1 cellular context compared by ENCODE assay signal in genomic region chr16:29265255-29265853, GRCh38.
TF ChIP-seq lines count a peak whose summit lies in the region.
"Not testable (repeated sequence)": the region's sequence is repeated elsewhere in the genome, so short reads cannot be mapped to it uniquely, and the experiment has no call there.

No MANE protein-coding gene starts in this region.

TF ChIP-seq in K562, 482 proteins besides CTCF, POLR2A, EP300 and RAD21 (continued from another document and continues in another):
- TF ChIP-seq VEZF1 (CRISPR knock-in tag; IDR thresholded peaks at IDR 0.05) (peak; percentile 69), MYC (IDR thresholded peaks at IDR 0.05; ENCODE audit: low read depth, low read length) (peak; percentile 28; the same call in 1 of the 2 replicates), TBL1XR1 (IDR thresholded peaks at IDR 0.05; ENCODE audit: low read length in 2 of 2) (0 out of 4 replicates have a peak, but pooled peaks of 1 of the 2 experiments have one; percentile 28), PBX2 (tag; conservative IDR thresholded peaks at IDR 0.05; ENCODE audit: low read depth) (0 out of 2 replicates have a peak, but pooled peaks have one; percentile 19), ATF3 (IDR thresholded peaks at IDR 0.05) (peak; percentile 95), BACH1 (tag; IDR thresholded peaks at IDR 0.05) (peak; percentile 32; the same call in 1 of the 2 replicates), SMARCA4 (IDR thresholded peaks at IDR 0.05) (peak; percentile 91), NFIC (IDR thresholded peaks at IDR 0.05) (peak; percentile 97), MLLT1 (IDR thresholded peaks at IDR 0.05) (peak in 1 of 2 experiments; percentile 98; a peak in 2 of 4 replicates), CBFA2T3 (IDR thresholded peaks at IDR 0.05) (0 out of 2 replicates have a peak, but pooled peaks have one; percentile 14), SMARCC2 (IDR thresholded peaks at IDR 0.05; ENCODE audit: low read depth) (peak; percentile 73; the same call in 1 of the 2 replicates), NRF1 (conservative IDR thresholded peaks at IDR 0.05 in 1 of 2, IDR thresholded peaks at IDR 0.05 in 1 of 2) (peak; percentile 12 to 46; a peak in 2 of 4 replicates), NR2C2 (tag; IDR thresholded peaks at IDR 0.05) (peak; percentile 55), CTBP1 (IDR thresholded peaks at IDR 0.05; ENCODE audit: borderline replicate concordance) (peak; percentile 61; the same call in 1 of the 2 replicates), ADNP (tag; IDR thresholded peaks at IDR 0.05) (0 out of 2 replicates have a peak, but pooled peaks have one; percentile 32), TFAP4 (CRISPR knock-in tag; IDR thresholded peaks at IDR 0.05; ENCODE audit: borderline replicate concordance) (peak; percentile 45; the same call in 1 of the 2 replicates), HMBOX1 (IDR thresholded peaks at IDR 0.05) (peak; percentile 85), FOSL1 (tag; conservative IDR thresholded peaks at IDR 0.05) (peak; percentile 93), KDM1A (IDR thresholded peaks at IDR 0.05) (peak; percentile 59 to 69; a peak in 3 of 4 replicates), CREM (IDR thresholded peaks at IDR 0.05; ENCODE audit: low read depth) (0 out of 2 replicates have a peak, but pooled peaks have one; percentile 34), LEF1 (IDR thresholded peaks at IDR 0.05) (0 out of 2 replicates have a peak, but pooled peaks have one; percentile 50), NCOR1 (IDR thresholded peaks at IDR 0.05) (peak; percentile 64), HDAC8 (tag; IDR thresholded peaks at IDR 0.05) (0 out of 2 replicates have a peak, but pooled peaks have one; percentile 31), JUN (IDR thresholded peaks at IDR 0.05; ENCODE audit: borderline replicate concordance, low read depth, low read length) (peak; percentile 70; the same call in 1 of the 2 replicates), JUN (CRISPR knock-in tag; IDR thresholded peaks at IDR 0.05; ENCODE audit: borderline replicate concordance) (peak; percentile 30; the same call in 1 of the 2 replicates), ESRRA (IDR thresholded peaks at IDR 0.05; ENCODE audit: borderline replicate concordance, low read depth) (peak; percentile 91), TOE1 (IDR thresholded peaks at IDR 0.05; ENCODE audit: borderline replicate concordance) (peak; percentile 38; the same call in 1 of the 2 replicates), RCOR1 (IDR thresholded peaks at IDR 0.05; ENCODE audit: borderline replicate concordance in 1 of 2, low read depth in 2 of 2, low read length in 2 of 2) (peak in 1 of 2 experiments; percentile 63; a peak in 2 of 4 replicates), ARID1B (IDR thresholded peaks at IDR 0.05) (peak; percentile 83), ETV1 (tag; conservative IDR thresholded peaks at IDR 0.05; ENCODE audit: low read depth) (peak; percentile 85), NCOA1 (IDR thresholded peaks at IDR 0.05; ENCODE audit: low read depth) (peak; percentile 36; the same call in 1 of the 2 replicates), NEUROD1 (IDR thresholded peaks at IDR 0.05; ENCODE audit: borderline replicate concordance, low read depth, low read length, partially characterized antibody) (peak; percentile 22), JUND (IDR thresholded peaks at IDR 0.05; ENCODE audit: borderline replicate concordance, low read depth, low read length) (peak; percentile 74), JUND (tag; IDR thresholded peaks at IDR 0.05; ENCODE audit: borderline replicate concordance, low read depth, low read length) (peak; percentile 68; the same call in 1 of the 3 replicates), SMARCE1 (IDR thresholded peaks at IDR 0.05) (peak; percentile 89), SRF (CRISPR knock-in tag; IDR thresholded peaks at IDR 0.05) (peak in 1 of 2 experiments; percentile 63; a peak in 1 of 4 replicates), L3MBTL2 (IDR thresholded peaks at IDR 0.05) (peak; percentile 74), DPF2 (IDR thresholded peaks at IDR 0.05) (peak; percentile 91), ZNF23 (CRISPR knock-in tag; IDR thresholded peaks at IDR 0.05) (peak; percentile 94), RBFOX2 (IDR thresholded peaks at IDR 0.05; ENCODE audit: low read depth, low read length) (peak; percentile 53), MTA3 (IDR thresholded peaks at IDR 0.05; ENCODE audit: borderline replicate concordance) (peak; percentile 56; the same call in 1 of the 2 replicates), HDAC3 (IDR thresholded peaks at IDR 0.05; ENCODE audit: borderline replicate concordance, partially characterized antibody) (peak; percentile 47), HDAC2 (IDR thresholded peaks at IDR 0.05) (peak; percentile 46; the same call in 1 of the 2 replicates), ZNF175 (CRISPR knock-in tag; IDR thresholded peaks at IDR 0.05; ENCODE audit: low read depth) (0 out of 2 replicates have a peak, but pooled peaks have one; percentile 59), MEIS2 (IDR thresholded peaks at IDR 0.05; ENCODE audit: partially characterized antibody) (peak; percentile 78)
- TF ChIP-seq MYC (CRISPR knock-in tag; IDR thresholded peaks at IDR 0.05; ENCODE audit: borderline replicate concordance, low read depth); PBX2 (CRISPR knock-in tag; IDR thresholded peaks at IDR 0.05; ENCODE audit: low read depth); ATF3 (CRISPR knock-in tag; conservative IDR thresholded peaks at IDR 0.05); NR2C2 (CRISPR knock-in tag; IDR thresholded peaks at IDR 0.05); TOE1 (CRISPR knock-in tag; IDR thresholded peaks at IDR 0.05; ENCODE audit: borderline replicate concordance, low read depth): not testable (repeated sequence)
- TF ChIP-seq, protein P1, sequence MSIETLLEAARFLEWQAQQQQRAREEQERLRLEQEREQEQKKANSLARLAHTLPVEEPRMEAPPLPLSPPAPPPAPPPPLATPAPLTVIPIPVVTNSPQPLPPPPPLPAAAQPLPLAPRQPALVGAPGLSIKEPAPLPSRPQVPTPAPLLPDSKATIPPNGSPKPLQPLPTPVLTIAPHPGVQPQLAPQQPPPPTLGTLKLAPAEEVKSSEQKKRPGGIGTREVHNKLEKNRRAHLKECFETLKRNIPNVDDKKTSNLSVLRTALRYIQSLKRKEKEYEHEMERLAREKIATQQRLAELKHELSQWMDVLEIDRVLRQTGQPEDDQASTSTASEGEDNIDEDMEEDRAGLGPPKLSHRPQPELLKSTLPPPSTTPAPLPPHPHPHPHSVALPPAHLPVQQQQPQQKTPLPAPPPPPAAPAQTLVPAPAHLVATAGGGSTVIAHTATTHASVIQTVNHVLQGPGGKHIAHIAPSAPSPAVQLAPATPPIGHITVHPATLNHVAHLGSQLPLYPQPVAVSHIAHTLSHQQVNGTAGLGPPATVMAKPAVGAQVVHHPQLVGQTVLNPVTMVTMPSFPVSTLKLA (conservative IDR thresholded peaks at IDR 0.05), result peak in 1 of 2 experiments; percentile 38; a peak in 1 of 4 replicates
- TF ChIP-seq, protein P2, sequence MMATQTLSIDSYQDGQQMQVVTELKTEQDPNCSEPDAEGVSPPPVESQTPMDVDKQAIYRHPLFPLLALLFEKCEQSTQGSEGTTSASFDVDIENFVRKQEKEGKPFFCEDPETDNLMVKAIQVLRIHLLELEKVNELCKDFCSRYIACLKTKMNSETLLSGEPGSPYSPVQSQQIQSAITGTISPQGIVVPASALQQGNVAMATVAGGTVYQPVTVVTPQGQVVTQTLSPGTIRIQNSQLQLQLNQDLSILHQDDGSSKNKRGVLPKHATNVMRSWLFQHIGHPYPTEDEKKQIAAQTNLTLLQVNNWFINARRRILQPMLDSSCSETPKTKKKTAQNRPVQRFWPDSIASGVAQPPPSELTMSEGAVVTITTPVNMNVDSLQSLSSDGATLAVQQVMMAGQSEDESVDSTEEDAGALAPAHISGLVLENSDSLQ (IDR thresholded peaks at IDR 0.05), result peak; percentile 74
- TF ChIP-seq, protein P3, sequence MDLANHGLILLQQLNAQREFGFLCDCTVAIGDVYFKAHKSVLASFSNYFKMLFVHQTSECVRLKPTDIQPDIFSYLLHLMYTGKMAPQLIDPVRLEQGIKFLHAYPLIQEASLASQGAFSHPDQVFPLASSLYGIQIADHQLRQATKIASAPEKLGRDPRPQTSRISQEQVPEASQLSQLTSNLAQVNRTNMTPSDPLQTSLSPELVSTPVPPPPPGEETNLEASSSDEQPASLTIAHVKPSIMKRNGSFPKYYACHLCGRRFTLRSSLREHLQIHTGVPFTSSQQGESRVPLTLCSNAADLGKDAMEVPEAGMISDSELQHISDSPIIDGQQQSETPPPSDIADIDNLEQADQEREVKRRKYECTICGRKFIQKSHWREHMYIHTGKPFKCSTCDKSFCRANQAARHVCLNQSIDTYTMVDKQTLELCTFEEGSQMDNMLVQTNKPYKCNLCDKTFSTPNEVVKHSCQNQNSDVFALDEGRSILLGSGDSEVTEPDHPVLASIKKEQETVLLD (IDR thresholded peaks at IDR 0.05), result peak; percentile 30; the same call in 1 of the 2 replicates
